ENCODE assay signal across 25 cellular contexts in genomic region chr6:72149715-72150114, GRCh38.
"Had no signal": no experiment of that assay in that cellular context is flagged by ENCODE, and none has a peak within 500 bp of the region (broad histone marks: within the 10 kb centered on the region; RNA-seq: fewer than 3 reads in every experiment).

No MANE protein-coding gene starts in this region.

- H3K9me3 ChIP-seq: Peyer's patch had no signal

- DNase-seq: activated B cell treated with CpG ODN at 0.5 μM for 24 hours; activated CD4-positive, alpha-beta T cell treated with anti-CD3 and anti-CD28 coated beads for 1 hour; activated CD4-positive, alpha-beta T cell treated with anti-CD3 and anti-CD28 coated beads, Interleukin-2, amount 10 ng/mL, durations not matched to agents 24 days and 14 days; activated CD4-positive, alpha-beta T cell treated with anti-CD3 and anti-CD28 coated beads, Interleukin-2, amount 50 U/mL, for 48 hours; activated CD8-positive, alpha-beta memory T cell treated with anti-CD3 and anti-CD28 coated beads, Interleukin-2, amount 10 ng/mL, durations not matched to agents 7 days and 5 days; activated effector memory CD4-positive, alpha-beta T cell treated with Interleukin-2 at 50 U/mL for 16 hours; activated naive CD4-positive, alpha-beta T cell; activated T-cell treated with anti-CD3 and anti-CD28 coated beads, Interleukin-2, amount 50 U/mL, for 24 hours; aorta; brain microvascular endothelial cell; caudate nucleus; MM.1S; NCI-H1930; NCI-H2171 treated with DMSO at 0.1 percent for 48 hours; NCI-H510A treated with DMSO at 0.1 percent for 48 hours; NCI-H69; Peyer's patch; SHP77; T-helper 17 cell; T-helper 9 cell had no signal

- H3K36me3 Mint-ChIP-seq: activated CD8-positive, alpha-beta memory T cell treated with anti-CD3 and anti-CD28 coated beads, Interleukin-2, amount 10 ng/mL, durations not matched to agents 7 days and 5 days; activated naive CD4-positive, alpha-beta T cell treated with anti-CD3 and anti-CD28 coated beads, Interleukin-2, amount 50 U/mL, for 24 hours had no signal

- H3K4me1 Mint-ChIP-seq: activated B cell treated with CpG ODN at 0.5 μM for 24 hours; activated CD4-positive, alpha-beta T cell treated with anti-CD3 and anti-CD28 coated beads, Interleukin-2, amount 10 ng/mL, durations not matched to agents 24 days and 14 days; activated CD8-positive, alpha-beta memory T cell treated with anti-CD3 and anti-CD28 coated beads, Interleukin-2, amount 10 ng/mL, durations not matched to agents 7 days and 5 days; activated naive CD4-positive, alpha-beta T cell treated with anti-CD3 and anti-CD28 coated beads, Interleukin-2, amount 50 U/mL, for 24 hours; T-helper 17 cell had no signal

- H3K4me3 Mint-ChIP-seq: activated B cell treated with CpG ODN at 0.5 μM for 24 hours; activated CD4-positive, alpha-beta T cell treated with anti-CD3 and anti-CD28 coated beads, Interleukin-2, amount 10 ng/mL, durations not matched to agents 24 days and 14 days; activated CD8-positive, alpha-beta memory T cell treated with anti-CD3 and anti-CD28 coated beads, Interleukin-2, amount 10 ng/mL, durations not matched to agents 7 days and 5 days; activated naive CD4-positive, alpha-beta T cell treated with anti-CD3 and anti-CD28 coated beads, Interleukin-2, amount 50 U/mL, for 24 hours; activated T-cell treated with anti-CD3 and anti-CD28 coated beads, Interleukin-2, amount 50 U/mL, for 24 hours; activated T-helper 1 cell treated with anti-CD3 and anti-CD28 coated beads, Interleukin-12 subunit alpha, Interleukin-12 subunit beta, Interleukin-2, Interleukin-4 antibody, amounts not matched to agents 30 ng/mL and 10 ng/mL and 1 ng/mL, durations not matched to agents 14 hours and 24 hours and 36 hours; T-helper 17 cell had no signal

- H3K27ac Mint-ChIP-seq: activated B cell treated with CpG ODN at 0.5 μM for 24 hours; activated CD4-positive, alpha-beta T cell treated with anti-CD3 and anti-CD28 coated beads, Interleukin-2, amount 10 ng/mL, durations not matched to agents 24 days and 14 days; activated CD8-positive, alpha-beta memory T cell treated with anti-CD3 and anti-CD28 coated beads, Interleukin-2, amount 10 ng/mL, durations not matched to agents 7 days and 5 days; activated naive CD4-positive, alpha-beta T cell treated with anti-CD3 and anti-CD28 coated beads, Interleukin-2, amount 50 U/mL, for 24 hours; activated T-cell treated with anti-CD3 and anti-CD28 coated beads, Interleukin-2, amount 50 U/mL, for 24 hours; activated T-helper 1 cell treated with anti-CD3 and anti-CD28 coated beads, Interleukin-12 subunit alpha, Interleukin-12 subunit beta, Interleukin-2, Interleukin-4 antibody, amounts not matched to agents 30 ng/mL and 10 ng/mL and 1 ng/mL, durations not matched to agents 14 hours and 24 hours and 36 hours; T-helper 17 cell had no signal

- H3K27ac ChIP-seq: brain microvascular endothelial cell, KMS-11, Peyer's patch, RWPE1 had no signal

- H3K4me2 ChIP-seq: KMS-11 had no signal

- FAIRE-seq: TTC549 had no signal

- H3K9me3 Mint-ChIP-seq: activated CD4-positive, alpha-beta T cell treated with anti-CD3 and anti-CD28 coated beads, Interleukin-2, amount 10 ng/mL, durations not matched to agents 24 days and 14 days had no signal

- H3K36me3 ChIP-seq: brain microvascular endothelial cell, Peyer's patch had no signal

- H3K27me3 Mint-ChIP-seq: activated B cell treated with CpG ODN at 0.5 μM for 24 hours; activated CD4-positive, alpha-beta T cell treated with anti-CD3 and anti-CD28 coated beads, Interleukin-2, amount 10 ng/mL, durations not matched to agents 24 days and 14 days; activated CD8-positive, alpha-beta memory T cell treated with anti-CD3 and anti-CD28 coated beads, Interleukin-2, amount 10 ng/mL, durations not matched to agents 7 days and 5 days; activated naive CD4-positive, alpha-beta T cell treated with anti-CD3 and anti-CD28 coated beads, Interleukin-2, amount 50 U/mL, for 24 hours; activated T-cell treated with anti-CD3 and anti-CD28 coated beads, Interleukin-2, amount 50 U/mL, for 24 hours; T-helper 17 cell had no signal

- H3K4me1 ChIP-seq: Peyer's patch had no signal

- H3K27me3 ChIP-seq: brain microvascular endothelial cell, Peyer's patch had no signal

- H3K4me3 ChIP-seq: Peyer's patch had no signal

- H3K9ac ChIP-seq: KMS-11 had no signal
